Comparison of ENCODE assay signal across 9 cellular contexts in the genomic region with DNA sequence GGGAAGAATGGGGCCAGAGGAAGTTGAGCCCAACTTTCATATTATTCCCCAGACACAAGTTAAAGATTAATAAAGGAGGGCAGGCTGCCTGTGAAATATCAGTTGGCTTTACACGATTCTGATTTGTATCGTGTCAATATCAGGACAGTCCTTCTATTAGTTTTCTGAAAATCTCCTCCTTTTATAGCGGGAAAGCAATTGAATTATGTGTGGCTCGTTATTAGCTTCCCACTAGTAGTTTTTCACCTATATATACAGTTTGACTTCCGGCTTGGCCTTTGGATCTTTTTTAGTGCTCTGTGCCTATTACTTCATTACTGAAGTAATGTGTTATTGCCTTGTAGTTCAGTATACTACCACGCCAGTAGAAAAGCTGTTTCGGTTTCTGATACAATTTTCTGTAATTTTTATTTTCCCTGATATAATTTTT. TPM values are rescaled to one million over a fixed set of nuclear protein-coding genes. Genes with fewer than 3 reads are reported as not detected.
A peak's percentile ranks its signal among the peaks of the same experiment; 100 is the strongest.
DNase-seq lines count a peak whose midpoint lies in the region; ATAC-seq, FAIRE-seq and TF ChIP-seq lines count a peak whose summit lies in the region.
"Had no signal": no experiment of that assay in that cellular context is flagged by ENCODE, and none has a peak within 500 bp of the region (broad histone marks: within the 10 kb centered on the region; RNA-seq: fewer than 3 reads in every experiment).

No MANE protein-coding gene starts in this region.

- peak; percentile 71 for FAIRE-seq in small intestine (lab: Jason Lieb, UNC)
- FAIRE-seq: A204.1 had no signal

- no peaks in the 10 kb centered on the region for H3K9me3 ChIP-seq in iPS-20b (ENCODE audit: insufficient read depth, low read depth, low read length)
- H3K9me3 ChIP-seq in small intestine (ENCODE audit: control insufficient read depth, low read depth), result no peaks in the 10 kb centered on the region

- peaks cover 18% of the 10 kb centered on the region for H3K36me3 ChIP-seq in iPS-20b (ENCODE audit: insufficient read depth, low read depth, low read length)
- no peaks in the 10 kb centered on the region for H3K36me3 ChIP-seq in small intestine (ENCODE audit: control insufficient read depth in 2 of 2, insufficient read depth in 2 of 2, low read length in 2 of 2)

- H3K27me3 Mint-ChIP-seq in WTC11 (ENCODE audit: low read depth), result peaks cover 9% of the 10 kb centered on the region

- H3K9me3 Mint-ChIP-seq in WTC11, result no peaks in the 10 kb centered on the region

- peak overlapping the region; percentile 96 for H3K4me3 Mint-ChIP-seq in WTC11

- H3K4me1 ChIP-seq in iPS-20b (ENCODE audit: insufficient read depth, low read length), result peaks cover 32% of the 10 kb centered on the region; the same call in 1 of the 2 replicates
- H3K4me1 ChIP-seq in small intestine (ENCODE audit: control insufficient read depth in 2 of 2, insufficient read depth in 1 of 2, low read depth in 1 of 2, low read length in 1 of 2), result peaks cover 2 to 5% of the 10 kb centered on the region in 2 donors

- H3K27ac Mint-ChIP-seq in WTC11, result no peak overlapping the region; the same call in 1 of the 2 replicates

- no peak overlapping the region for H3K27ac ChIP-seq in iPS-20b (ENCODE audit: low read length)
- peak overlapping the region; percentile 95 to 98 for H3K27ac ChIP-seq in small intestine (ENCODE audit: low read depth in 1 of 2, low read length in 1 of 2)

- H3K4me3 ChIP-seq in iPS-20b (ENCODE audit: low read length) (peak overlapping the region; percentile 100), small intestine (ENCODE audit: low read depth in 1 of 2, low read length in 2 of 2) (peak overlapping the region; percentile 33 to 83)

- ATAC-seq in WTC11, result no peak

- POLR2A ChIA-PET in WTC11 (lab: Charles Lee), result interaction anchor here (0.6 kb wide), 1 partner anchor 39 kb away, joined by 3 read pairs; no protein-coding TSS in a partner anchor

- CTCF ChIA-PET in WTC11 (lab: Charles Lee), result interaction anchor here (1.5 kb wide), 1 partner anchor 124 kb away, joined by 3 read pairs; no protein-coding TSS in a partner anchor

- H3K27me3 ChIP-seq in iPS-20b (ENCODE audit: insufficient read depth, low read length) (peaks cover 14% of the 10 kb centered on the region), small intestine (ENCODE audit: control insufficient read depth in 2 of 2, insufficient read depth in 2 of 2, low read length in 2 of 2) (no peaks in the 10 kb centered on the region)

- H3K9ac ChIP-seq in iPS-20b (ENCODE audit: low read depth, low read length), result peak overlapping the region; percentile 96

- peaks cover 10% of the 10 kb centered on the region for H3K36me3 Mint-ChIP-seq in WTC11

- peak; percentile 9 for DNase-seq in DMS 273 (lab: John Stamatoyannopoulos, UW; ENCODE audit: unreplicated experiment)
- no peak for DNase-seq in DMS 273 treated with DMSO at 0.1 percent for 48 hours (lab: John Stamatoyannopoulos, UW)
- no peak for DNase-seq in WTC11 (ENCODE audit: low spot score)
- peak; percentile 88 for DNase-seq in small intestine
- DNase-seq in NCI-H146 treated with DMSO at 0.1 percent for 48 hours (lab: John Stamatoyannopoulos, UW; ENCODE audit: unreplicated experiment), result no peak
- no peak for DNase-seq in Kasumi-1 (lab: John Stamatoyannopoulos, UW)
- DNase-seq in stimulated activated CD4-positive, alpha-beta T cell treated with anti-CD3 and anti-CD28 coated beads, Interleukin-1b, Interleukin-23, amount 100 ng/mL, for 48 hours, result no peak

- no peak for TF ChIP-seq CTCF in WTC11 (IDR thresholded peaks at IDR 0.05)

- H3K4me1 Mint-ChIP-seq in WTC11, result peaks cover 44% of the 10 kb centered on the region

- 12 to 58% (median 24%) methylated on average over 7 of the region's 7 CpGs for WGBS in small intestine, 3 donors

TF ChIP-seq in WTC11, 78 proteins besides CTCF, POLR2A, EP300 and RAD21:
- TF ChIP-seq, protein P1, sequence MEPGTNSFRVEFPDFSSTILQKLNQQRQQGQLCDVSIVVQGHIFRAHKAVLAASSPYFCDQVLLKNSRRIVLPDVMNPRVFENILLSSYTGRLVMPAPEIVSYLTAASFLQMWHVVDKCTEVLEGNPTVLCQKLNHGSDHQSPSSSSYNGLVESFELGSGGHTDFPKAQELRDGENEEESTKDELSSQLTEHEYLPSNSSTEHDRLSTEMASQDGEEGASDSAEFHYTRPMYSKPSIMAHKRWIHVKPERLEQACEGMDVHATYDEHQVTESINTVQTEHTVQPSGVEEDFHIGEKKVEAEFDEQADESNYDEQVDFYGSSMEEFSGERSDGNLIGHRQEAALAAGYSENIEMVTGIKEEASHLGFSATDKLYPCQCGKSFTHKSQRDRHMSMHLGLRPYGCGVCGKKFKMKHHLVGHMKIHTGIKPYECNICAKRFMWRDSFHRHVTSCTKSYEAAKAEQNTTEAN (CRISPR knock-in tag; IDR thresholded peaks at IDR 0.05), result no peak

RNA-seq across cellular contexts. Expression of a gene that starts 1.8 kb away (rescaled TPM):
- total RNA-seq in WTC11 (2021), result 46.3 to 52.0 TPM (median 51.5 TPM) in 3 replicates
- polyA plus RNA-seq in small intestine, result 10 to 100 TPM; 26.6 to 61.7 (median 61.3) TPM

Comparison
In these comparisons a context has a peak if more than half of its experiments do, and no peak if none do; other contexts are left out.
1. DNase-seq: peak in DMS 273 (single experiment) and small intestine (single experiment); none in DMS 273 treated with DMSO at 0.1 percent for 48 hours (single experiment), WTC11 (single experiment), NCI-H146 treated with DMSO at 0.1 percent for 48 hours (single experiment), Kasumi-1 (0 of 2) and stimulated activated CD4-positive, alpha-beta T cell treated with anti-CD3 and anti-CD28 coated beads, Interleukin-1b, Interleukin-23, amount 100 ng/mL, for 48 hours (single experiment).